1 cellular context compared by ENCODE assay signal in the genomic region with DNA sequence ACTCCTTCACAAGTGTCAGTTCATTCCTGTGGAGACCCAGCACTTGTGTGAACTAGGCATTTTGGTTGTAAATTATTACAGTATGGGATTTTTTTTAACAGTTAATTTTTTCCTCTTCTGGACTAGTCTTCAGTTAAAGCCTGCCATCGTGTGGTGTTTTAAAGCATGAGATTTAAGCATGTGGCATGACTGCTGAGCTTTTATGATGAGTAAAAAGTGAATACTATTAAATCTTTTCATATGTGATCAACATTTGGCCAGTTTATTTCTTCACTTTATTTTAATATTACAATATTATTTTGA.
TF ChIP-seq lines count a peak whose summit lies in the region.

No MANE protein-coding gene starts in this region.

TF ChIP-seq in SK-N-SH treated with all-trans-retinoic acid at 6 μM for 48 hours, 23 proteins besides CTCF, POLR2A, EP300 and RAD21 (continued from another document):
- TF ChIP-seq, protein P1, sequence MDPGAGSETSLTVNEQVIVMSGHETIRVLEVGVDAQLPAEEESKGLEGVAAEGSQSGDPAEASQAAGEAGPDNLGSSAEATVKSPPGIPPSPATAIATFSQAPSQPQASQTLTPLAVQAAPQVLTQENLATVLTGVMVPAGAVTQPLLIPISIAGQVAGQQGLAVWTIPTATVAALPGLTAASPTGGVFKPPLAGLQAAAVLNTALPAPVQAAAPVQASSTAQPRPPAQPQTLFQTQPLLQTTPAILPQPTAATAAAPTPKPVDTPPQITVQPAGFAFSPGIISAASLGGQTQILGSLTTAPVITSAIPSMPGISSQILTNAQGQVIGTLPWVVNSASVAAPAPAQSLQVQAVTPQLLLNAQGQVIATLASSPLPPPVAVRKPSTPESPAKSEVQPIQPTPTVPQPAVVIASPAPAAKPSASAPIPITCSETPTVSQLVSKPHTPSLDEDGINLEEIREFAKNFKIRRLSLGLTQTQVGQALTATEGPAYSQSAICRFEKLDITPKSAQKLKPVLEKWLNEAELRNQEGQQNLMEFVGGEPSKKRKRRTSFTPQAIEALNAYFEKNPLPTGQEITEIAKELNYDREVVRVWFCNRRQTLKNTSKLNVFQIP (CRISPR knock-in tag; IDR thresholded peaks at IDR 0.05; ENCODE audit: borderline replicate concordance, low read depth): no peak
- TF ChIP-seq TOX (CRISPR knock-in tag; IDR thresholded peaks at IDR 0.05; ENCODE audit: borderline replicate concordance) (no peak), ZNF8 (CRISPR knock-in tag; IDR thresholded peaks at IDR 0.05) (no peak), RARB (CRISPR knock-in tag; IDR thresholded peaks at IDR 0.05) (no peak), ISL1 (CRISPR knock-in tag; IDR thresholded peaks at IDR 0.05) (no peak), ZC3H10 (CRISPR knock-in tag; IDR thresholded peaks at IDR 0.05) (no peak)
